Comparison of ENCODE assay signal across 9 cellular contexts in the genomic region with DNA sequence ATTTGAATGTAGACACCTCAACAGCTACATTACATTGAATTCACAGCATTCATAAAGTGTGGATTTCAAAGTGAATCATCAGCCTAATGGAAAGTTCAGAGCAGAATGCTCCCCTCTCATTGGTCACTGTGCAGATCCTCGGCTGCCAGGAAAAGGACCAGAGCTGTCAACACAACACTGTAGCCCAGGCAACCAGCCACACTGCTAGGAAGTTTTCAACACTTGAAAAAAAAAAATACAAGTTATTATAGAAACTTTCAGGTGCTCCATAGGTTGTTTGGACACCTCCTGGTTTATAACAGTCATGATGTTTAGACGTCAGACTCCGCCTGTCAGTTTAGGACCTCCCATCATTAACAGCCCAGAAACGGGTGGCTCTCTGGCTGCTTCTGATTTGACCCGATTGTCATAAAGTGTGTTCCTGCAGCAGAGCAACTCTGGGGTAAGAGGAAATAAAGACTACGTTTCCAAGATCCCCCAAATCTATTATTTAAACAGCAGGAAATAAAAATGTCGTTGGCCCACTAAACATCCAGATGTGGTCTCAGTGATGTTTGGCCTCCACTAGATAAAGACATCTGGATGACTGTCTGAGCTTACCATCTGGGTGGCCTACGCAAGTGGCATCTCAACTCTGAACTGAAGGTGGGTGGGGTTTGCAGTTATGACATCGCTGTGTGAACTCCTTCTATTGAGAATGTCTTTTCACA.
DNase-seq lines count a peak whose midpoint lies in the region; ATAC-seq, FAIRE-seq and TF ChIP-seq lines count a peak whose summit lies in the region.
"Had no signal": no experiment of that assay in that cellular context is flagged by ENCODE, and none has a peak within 500 bp of the region (broad histone marks: within the 10 kb centered on the region; RNA-seq: fewer than 3 reads in every experiment).

No MANE protein-coding gene starts in this region.

- intact Hi-C loops in left cardiac atrium (cut with DNase I), result no loop called here

- TF ChIP-seq CTCF in MM.1S (IDR thresholded peaks at IDR 0.05; ENCODE audit: low read length), result no peak

- no peak overlapping the region for H2AFZ ChIP-seq in MM.1S (ENCODE audit: low read length)

- no peaks in the 10 kb centered on the region for H3K4me1 ChIP-seq in MM.1S (ENCODE audit: low read length)

- H4K20me1 ChIP-seq in MM.1S (ENCODE audit: insufficient read depth, low read length), result no peaks in the 10 kb centered on the region

- no peak overlapping the region for H3K4me2 ChIP-seq in MM.1S (ENCODE audit: low read depth, low read length)

- no peaks in the 10 kb centered on the region for H3K9me3 ChIP-seq in MM.1S (replicated peaks; ENCODE audit: insufficient read depth, low read length)

- DNase-seq in activated T-cell treated with anti-CD3 and anti-CD28 coated beads, Interleukin-2, amount 50 U/mL, for 4 hours, result no peak
- DNase-seq in activated T-cell treated with anti-CD3 and anti-CD28 coated beads for 4 hours (no peak), left cardiac atrium (peak; percentile 65), GM12892 (ENCODE audit: insufficient read length) (no peak), MM.1S (no peak)
- DNase-seq in activated CD4-positive, alpha-beta memory T cell treated with anti-CD3 and anti-CD28 coated beads, Interleukin-2, amount 10 ng/mL, durations not matched to agents 7 days and 5 days, result peak; percentile 33
- no peak for DNase-seq in effector CD8-positive, alpha-beta T cell (lab: John Stamatoyannopoulos, UW)

- H3F3A ChIP-seq in MM.1S (ENCODE audit: insufficient read depth, low read length), result no peaks in the 10 kb centered on the region

- no peaks in the 10 kb centered on the region for H3K79me2 ChIP-seq in MM.1S (ENCODE audit: low read length)

- H3K9ac ChIP-seq in MM.1S (ENCODE audit: low read length), result no peak overlapping the region

- CTCF ChIA-PET in activated CD4-positive, alpha-beta memory T cell treated with anti-CD3 and anti-CD28 coated beads, Interleukin-2, amount 10 ng/mL, durations not matched to agents 7 days and 5 days (lab: Charles Lee), result interaction anchor here (0.7 to 1.7 kb wide), 3 partner anchors 18 to 30 kb away, joined by 3 to 7 read pairs (median 4); no protein-coding TSS in a partner anchor

- no peak overlapping the region for H3K4me3 Mint-ChIP-seq in activated T-cell treated with anti-CD3 and anti-CD28 coated beads, Interleukin-2, amount 50 U/mL, for 4 hours
- H3K4me3 Mint-ChIP-seq in activated CD4-positive, alpha-beta memory T cell treated with anti-CD3 and anti-CD28 coated beads, Interleukin-2, amount 10 ng/mL, durations not matched to agents 7 days and 5 days, result no peak overlapping the region
- no peak overlapping the region for H3K4me3 Mint-ChIP-seq in stimulated activated naive CD8-positive, alpha-beta T cell treated with anti-CD3 and anti-CD28 coated beads, Interleukin-15, Interleukin-2, amounts not matched to agents 100 ng/mL and 50 ng/mL, for 24 hours
- H3K4me3 Mint-ChIP-seq: B cell had no signal

- no peak for FAIRE-seq in GM12892 (lab: Jason Lieb, UNC)

- H3K27ac Mint-ChIP-seq in activated CD4-positive, alpha-beta memory T cell treated with anti-CD3 and anti-CD28 coated beads, Interleukin-2, amount 10 ng/mL, durations not matched to agents 7 days and 5 days, result peak overlapping the region; percentile 57
- peak overlapping the region; percentile 68 for H3K27ac Mint-ChIP-seq in stimulated activated naive CD8-positive, alpha-beta T cell treated with anti-CD3 and anti-CD28 coated beads, Interleukin-15, Interleukin-2, amounts not matched to agents 100 ng/mL and 50 ng/mL, for 24 hours
- H3K27ac Mint-ChIP-seq: B cell had no signal

- H3K27ac ChIP-seq in MM.1S (ENCODE audit: low read length), result no peak overlapping the region

- H3K27me3 Mint-ChIP-seq in activated T-cell treated with anti-CD3 and anti-CD28 coated beads, Interleukin-2, amount 50 U/mL, for 4 hours (ENCODE audit: low read depth), result no peaks in the 10 kb centered on the region
- no peaks in the 10 kb centered on the region for H3K27me3 Mint-ChIP-seq in activated CD4-positive, alpha-beta memory T cell treated with anti-CD3 and anti-CD28 coated beads, Interleukin-2, amount 10 ng/mL, durations not matched to agents 7 days and 5 days
- H3K27me3 Mint-ChIP-seq in stimulated activated naive CD8-positive, alpha-beta T cell treated with anti-CD3 and anti-CD28 coated beads, Interleukin-15, Interleukin-2, amounts not matched to agents 100 ng/mL and 50 ng/mL, for 24 hours, result peaks cover 4% of the 10 kb centered on the region
- H3K27me3 Mint-ChIP-seq: B cell had no signal

- TF ChIP-seq POLR2A in GM12892 (IDR thresholded peaks at IDR 0.05; ENCODE audit: low read depth, low read length), result no peak

- H3K4me1 Mint-ChIP-seq in activated T-cell treated with anti-CD3 and anti-CD28 coated beads, Interleukin-2, amount 50 U/mL, for 4 hours (ENCODE audit: low read depth), result peaks cover 17% of the 10 kb centered on the region
- H3K4me1 Mint-ChIP-seq in activated CD4-positive, alpha-beta memory T cell treated with anti-CD3 and anti-CD28 coated beads, Interleukin-2, amount 10 ng/mL, durations not matched to agents 7 days and 5 days, result peaks cover 65% of the 10 kb centered on the region
- H3K4me1 Mint-ChIP-seq in stimulated activated naive CD8-positive, alpha-beta T cell treated with anti-CD3 and anti-CD28 coated beads, Interleukin-15, Interleukin-2, amounts not matched to agents 100 ng/mL and 50 ng/mL, for 24 hours (ENCODE audit: low read depth), result peaks cover 46% of the 10 kb centered on the region
- H3K4me1 Mint-ChIP-seq: B cell had no signal

- H3K36me3 Mint-ChIP-seq in activated T-cell treated with anti-CD3 and anti-CD28 coated beads, Interleukin-2, amount 50 U/mL, for 4 hours (ENCODE audit: insufficient read depth), result no peaks in the 10 kb centered on the region
- peaks cover 24% of the 10 kb centered on the region for H3K36me3 Mint-ChIP-seq in activated CD4-positive, alpha-beta memory T cell treated with anti-CD3 and anti-CD28 coated beads, Interleukin-2, amount 10 ng/mL, durations not matched to agents 7 days and 5 days (ENCODE audit: low read depth)
- H3K36me3 Mint-ChIP-seq in stimulated activated naive CD8-positive, alpha-beta T cell treated with anti-CD3 and anti-CD28 coated beads, Interleukin-15, Interleukin-2, amounts not matched to agents 100 ng/mL and 50 ng/mL, for 24 hours (ENCODE audit: low read depth), result no peaks in the 10 kb centered on the region

- no peaks in the 10 kb centered on the region for H3K9me2 ChIP-seq in MM.1S (replicated peaks; ENCODE audit: insufficient read depth, low read length)

- ATAC-seq in activated T-cell treated with anti-CD3 and anti-CD28 coated beads, Interleukin-2, amount 50 U/mL, for 4 hours, result peak; percentile 53 to 57
- peak; percentile 78 to 98 for ATAC-seq in left cardiac atrium

- no peaks in the 10 kb centered on the region for H3K9me3 Mint-ChIP-seq in activated T-cell treated with anti-CD3 and anti-CD28 coated beads, Interleukin-2, amount 50 U/mL, for 4 hours
- H3K9me3 Mint-ChIP-seq in activated CD4-positive, alpha-beta memory T cell treated with anti-CD3 and anti-CD28 coated beads, Interleukin-2, amount 10 ng/mL, durations not matched to agents 7 days and 5 days, result peaks cover 8% of the 10 kb centered on the region
- H3K9me3 Mint-ChIP-seq in stimulated activated naive CD8-positive, alpha-beta T cell treated with anti-CD3 and anti-CD28 coated beads, Interleukin-15, Interleukin-2, amounts not matched to agents 100 ng/mL and 50 ng/mL, for 24 hours, result peaks cover 5% of the 10 kb centered on the region

- H3K36me3 ChIP-seq in MM.1S (replicated peaks; ENCODE audit: insufficient read depth, low read length), result no peaks in the 10 kb centered on the region

- POLR2A ChIA-PET in activated CD4-positive, alpha-beta memory T cell treated with anti-CD3 and anti-CD28 coated beads, Interleukin-2, amount 10 ng/mL, durations not matched to agents 7 days and 5 days (lab: Charles Lee), result interaction anchor here (0.7 to 0.9 kb wide), 3 partner anchors 15 to 276 kb away, joined by 3 read pairs; no protein-coding TSS in a partner anchor

- H3K4me3 ChIP-seq in MM.1S (ENCODE audit: low read length), result no peak overlapping the region

- 0 out of 2 replicates have a peak, but pooled peaks cover under 1% of the 10 kb centered on the region for H3K27me3 ChIP-seq in MM.1S (replicated peaks; ENCODE audit: insufficient read depth, low read length)

Comparison
In these comparisons a context has a peak if more than half of its experiments do, and no peak if none do; other contexts are left out.
1. DNase-seq: peak in activated CD4-positive, alpha-beta memory T cell treated with anti-CD3 and anti-CD28 coated beads, Interleukin-2, amount 10 ng/mL, durations not matched to agents 7 days and 5 days (single experiment) and left cardiac atrium (single experiment); none in activated T-cell treated with anti-CD3 and anti-CD28 coated beads, Interleukin-2, amount 50 U/mL, for 4 hours (single experiment), activated T-cell treated with anti-CD3 and anti-CD28 coated beads for 4 hours (single experiment), effector CD8-positive, alpha-beta T cell (single experiment), GM12892 (single experiment) and MM.1S (single experiment).